ENCODE assay signal across 20 cellular contexts in the genomic region with DNA sequence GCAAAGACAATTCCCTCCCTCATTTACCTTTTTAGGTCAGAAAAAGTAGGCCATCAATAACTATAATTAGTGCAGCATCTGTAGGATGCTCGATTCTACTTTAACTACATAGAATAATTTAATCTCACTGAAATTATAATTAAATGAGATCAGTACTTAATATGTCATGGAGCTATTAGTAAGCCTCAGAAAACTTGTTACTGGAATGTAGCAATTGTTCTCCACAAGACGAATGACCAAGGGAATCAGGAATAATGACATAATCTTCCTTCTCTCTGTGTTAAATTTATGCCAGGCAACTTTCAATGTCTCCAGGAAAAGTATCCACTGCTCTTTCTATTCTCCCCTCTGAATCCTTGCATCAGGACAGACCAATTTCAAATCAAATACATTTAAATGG. TPM values are rescaled to one million over a fixed set of nuclear protein-coding genes. Genes with fewer than 3 reads are reported as not detected.
DNase-seq lines count a peak whose midpoint lies in the region; ATAC-seq and TF ChIP-seq lines count a peak whose summit lies in the region.
"Had no signal": no experiment of that assay in that cellular context is flagged by ENCODE, and none has a peak within 500 bp of the region (broad histone marks: within the 10 kb centered on the region; RNA-seq: fewer than 3 reads in every experiment).

No MANE protein-coding gene starts in this region.

- H3K36me3 ChIP-seq in lower lobe of right lung (no peaks in the 10 kb centered on the region), suprapubic skin (no peaks in the 10 kb centered on the region)
- H3K36me3 ChIP-seq: BE2C had no signal

- no peaks in the 10 kb centered on the region for H3K27me3 Mint-ChIP-seq in activated naive CD4-positive, alpha-beta T cell treated with anti-CD3 and anti-CD28 coated beads, Interleukin-2, amount 50 U/mL, for 24 hours
- H3K27me3 Mint-ChIP-seq in central memory CD8-positive, alpha-beta T cell = no peaks in the 10 kb centered on the region

- H3K27me3 ChIP-seq in lower lobe of right lung (ENCODE audit: low read depth) (no peaks in the 10 kb centered on the region), suprapubic skin (no peaks in the 10 kb centered on the region)
- H3K27me3 ChIP-seq: BE2C had no signal

- H3K36me3 Mint-ChIP-seq in activated naive CD4-positive, alpha-beta T cell treated with anti-CD3 and anti-CD28 coated beads, Interleukin-2, amount 50 U/mL, for 24 hours = no peaks in the 10 kb centered on the region
- H3K36me3 Mint-ChIP-seq in central memory CD8-positive, alpha-beta T cell (ENCODE audit: insufficient read depth) = no peaks in the 10 kb centered on the region

- no peak for ATAC-seq in central memory CD8-positive, alpha-beta T cell (replicated peaks; ENCODE audit: extremely low read depth, poor library complexity, severe bottlenecking)
- ATAC-seq in lower lobe of right lung (no peak), GM19397 (IDR thresholded peaks at IDR 0.05; ENCODE audit: unreplicated experiment) (no peak)
- ATAC-seq: stimulated activated naive CD8-positive, alpha-beta T cell treated with anti-CD3 and anti-CD28 coated beads, Interleukin-15, Interleukin-2, amounts not matched to agents 100 U/mL and 50 U/mL, for 24 hours had no signal

- TF ChIP-seq EP300 in suprapubic skin (IDR thresholded peaks at IDR 0.05) = no peak

- H3K4me3 ChIP-seq in lower lobe of right lung (no peak overlapping the region), suprapubic skin (no peak overlapping the region)

- DNase-seq in activated naive CD4-positive, alpha-beta T cell (lab: John Stamatoyannopoulos, UW) = no peak
- DNase-seq in central memory CD8-positive, alpha-beta T cell (ENCODE audit: low spot score in 2 of 2) = no peak
- DNase-seq in lower lobe of right lung (no peak), suprapubic skin (ENCODE audit: low spot score in 2 of 2) (no peak), RKO (ENCODE audit: low spot score) (no peak), HuH-7.5 (ENCODE audit: low spot score) (no peak)
- DNase-seq: 8988T; activated naive CD4-positive, alpha-beta T cell treated with Interleukin-2 at 50 U/mL for 16 hours; aorta; BE2C; DMS 273 treated with DMSO at 0.1 percent for 48 hours; NCI-H2081; NCI-H524; nucleus accumbens; SHP77; stimulated activated CD4-positive, alpha-beta T cell treated with anti-CD3 and anti-CD28 coated beads, Interleukin-2, amount 100 ng/mL, for 24 hours; stimulated activated naive CD8-positive, alpha-beta T cell treated with anti-CD3 and anti-CD28 coated beads, Interleukin-15, Interleukin-2, amounts not matched to agents 100 U/mL and 50 U/mL, for 24 hours; T-helper 2 cell had no signal

- H3K27ac Mint-ChIP-seq in activated naive CD4-positive, alpha-beta T cell treated with anti-CD3 and anti-CD28 coated beads, Interleukin-2, amount 50 U/mL, for 24 hours = peak overlapping the region; percentile 41
- H3K27ac Mint-ChIP-seq in central memory CD8-positive, alpha-beta T cell (ENCODE audit: low read depth) = peak overlapping the region; percentile 88

- TF ChIP-seq CTCF in lower lobe of right lung (IDR thresholded peaks at IDR 0.05) (no peak), suprapubic skin (IDR thresholded peaks at IDR 0.05) (no peak)

- H3K4me1 ChIP-seq in lower lobe of right lung (peaks cover 25% of the 10 kb centered on the region), suprapubic skin (peaks cover 26% of the 10 kb centered on the region)
- H3K4me1 ChIP-seq: BE2C had no signal

- TF ChIP-seq POLR2A in suprapubic skin (IDR thresholded peaks at IDR 0.05) = no peak

- H3K9me3 Mint-ChIP-seq in activated naive CD4-positive, alpha-beta T cell treated with anti-CD3 and anti-CD28 coated beads, Interleukin-2, amount 50 U/mL, for 24 hours = no peaks in the 10 kb centered on the region
- H3K9me3 Mint-ChIP-seq in central memory CD8-positive, alpha-beta T cell = no peaks in the 10 kb centered on the region

- H3K27ac ChIP-seq in lower lobe of right lung = peak overlapping the region; percentile 27
- H3K27ac ChIP-seq in suprapubic skin = peak overlapping the region; percentile 44

- intact Hi-C loops in lower lobe of right lung (cut with DNase I) = no loop called here

- H3K4me3 Mint-ChIP-seq in activated naive CD4-positive, alpha-beta T cell treated with anti-CD3 and anti-CD28 coated beads, Interleukin-2, amount 50 U/mL, for 24 hours = no peak overlapping the region
- no peak overlapping the region for H3K4me3 Mint-ChIP-seq in central memory CD8-positive, alpha-beta T cell

- 37% methylated on average over 2 of the region's 2 CpGs for WGBS in suprapubic skin

- H3K4me1 Mint-ChIP-seq in activated naive CD4-positive, alpha-beta T cell treated with anti-CD3 and anti-CD28 coated beads, Interleukin-2, amount 50 U/mL, for 24 hours = peaks cover 50% of the 10 kb centered on the region
- H3K4me1 Mint-ChIP-seq in central memory CD8-positive, alpha-beta T cell = peaks cover 61% of the 10 kb centered on the region

- no peaks in the 10 kb centered on the region for H3K9me3 ChIP-seq in lower lobe of right lung
- H3K9me3 ChIP-seq in suprapubic skin = no peaks in the 10 kb centered on the region
- H3K9me3 ChIP-seq: BE2C had no signal

RNA-seq across cellular contexts. Expression of a gene that starts 34.1 kb away (rescaled TPM):
- total RNA-seq in lower lobe of right lung (37.9 TPM), suprapubic skin (100 to 1,000 TPM in 1 of 4 donors, 10 to 100 TPM in 3; 70.7 to 207 (median 86.7) TPM)

RNA-seq across cellular contexts. Expression of a gene that starts 34.7 kb away (rescaled TPM):
- 8.6 TPM for total RNA-seq in lower lobe of right lung
- 10 to 100 TPM; 10.3 to 18.8 (median 13.8) TPM for total RNA-seq in suprapubic skin
